8 cellular contexts compared by ENCODE assay signal in genomic region chr6:110053395-110054240, GRCh38.
DNase-seq lines count a peak whose midpoint lies in the region; ATAC-seq and TF ChIP-seq lines count a peak whose summit lies in the region.

No MANE protein-coding gene starts in this region.

- no peak overlapping the region for H3K9ac ChIP-seq in PC-3 (ENCODE audit: low read length)

- H3K27ac ChIP-seq in PC-3 (ENCODE audit: low read length) = no peak overlapping the region

- in situ Hi-C loops in Caki2 (cut with HindIII; ENCODE audit: low pct_unique_long_range_greater_than_20kb, low sequenced_read_pairs) = loop anchor here (25.0 kb wide), 1 partner anchor 341 kb away; no protein-coding TSS in a partner anchor

- H3K4me1 ChIP-seq in PC-3 (ENCODE audit: insufficient read depth, low read length) = no peaks in the 10 kb centered on the region

- H4K20me1 ChIP-seq in PC-3 (ENCODE audit: low read length) = no peaks in the 10 kb centered on the region

- H3K4me3 Mint-ChIP-seq in effector memory CD8-positive, alpha-beta T cell = no peak overlapping the region

- H2AFZ ChIP-seq in PC-3 (ENCODE audit: low read length) = peak overlapping the region; percentile 41; the same call in 1 of the 2 replicates

- no peaks in the 10 kb centered on the region for H3K9me3 Mint-ChIP-seq in effector memory CD8-positive, alpha-beta T cell

- no peaks in the 10 kb centered on the region for H3F3A ChIP-seq in PC-3 (ENCODE audit: low read length, unreplicated experiment)

- CTCF ChIA-PET in PC-3 (lab: Charles Lee) = interaction anchor here (0.5 to 0.8 kb wide), 3 partner anchors 14 to 26 kb away, joined by 3 to 9 read pairs (median 4); no protein-coding TSS in a partner anchor

- TF ChIP-seq CTCF in PC-3 (conservative IDR thresholded peaks at IDR 0.05; ENCODE audit: low read depth, low read length) = peak; percentile 76

- TF ChIP-seq POLR2A in erythroblast (IDR thresholded peaks at IDR 0.05; ENCODE audit: low read length) = no peak

- H3K79me2 ChIP-seq in PC-3 (ENCODE audit: low read length) = no peaks in the 10 kb centered on the region

- peak; percentile 22 for DNase-seq in Caki2 (ENCODE audit: low read depth)
- DNase-seq in HS-27A (ENCODE audit: low read depth) = peak; percentile 39
- DNase-seq in PC-3 = peak; percentile 46
- DNase-seq in erythroblast (lab: John Stamatoyannopoulos, UW) = peak; percentile 21 to 52
- DNase-seq in myocyte (ENCODE audit: low read depth) = peak; percentile 63
- DNase-seq in activated gamma-delta T cell (lab: John Stamatoyannopoulos, UW) = no peak
- DNase-seq in effector memory CD8-positive, alpha-beta T cell = no peak

- no peak overlapping the region for H3K4me3 ChIP-seq in PC-3 (ENCODE audit: low read length)

- peak overlapping the region; percentile 30; the same call in 1 of the 2 replicates for H3K4me2 ChIP-seq in PC-3 (ENCODE audit: low read length)

- no peaks in the 10 kb centered on the region for H3K4me1 Mint-ChIP-seq in effector memory CD8-positive, alpha-beta T cell (ENCODE audit: low read depth in 2 of 2)

- ATAC-seq in PC-3 (peak; percentile 79), HG02588 (IDR thresholded peaks at IDR 0.05; ENCODE audit: unreplicated experiment) (no peak)
- no peak for ATAC-seq in effector memory CD8-positive, alpha-beta T cell (replicated peaks)

- no peak overlapping the region for H3K27ac Mint-ChIP-seq in effector memory CD8-positive, alpha-beta T cell

- H3K9me2 ChIP-seq in PC-3 (replicated peaks; ENCODE audit: low read length) = no peaks in the 10 kb centered on the region

- no TSS peak for BruUV-seq in PC-3 (replicated peaks; lab: Mats Ljungman, UMichigan)

- H3K27me3 ChIP-seq in PC-3 (ENCODE audit: low read length) = peaks cover 16% of the 10 kb centered on the region; the same call in 1 of the 2 replicates

- no peaks in the 10 kb centered on the region for H3K36me3 ChIP-seq in PC-3 (ENCODE audit: low read depth, low read length)

- POLR2A ChIA-PET in PC-3 (lab: Charles Lee; ENCODE audit: unreplicated experiment) = no interaction called here

- H3K36me3 Mint-ChIP-seq in effector memory CD8-positive, alpha-beta T cell (ENCODE audit: insufficient read depth) = no peaks in the 10 kb centered on the region

- H3K27me3 Mint-ChIP-seq in effector memory CD8-positive, alpha-beta T cell = peaks cover 34 to 73% of the 10 kb centered on the region in 2 donors

- intact Hi-C loops in PC-3 (cut with micrococcal nuclease) = loop anchor here (1.0 kb wide), 2 partner anchors 348 to 526 kb away; no protein-coding TSS in a partner anchor

- no peaks in the 10 kb centered on the region for H3K9me3 ChIP-seq in PC-3 (ENCODE audit: low read length)

Comparison
In these comparisons a context has a peak if more than half of its experiments do, and no peak if none do; other contexts are left out.
1. DNase-seq: peak in Caki2 (single experiment), HS-27A (single experiment), PC-3 (single experiment), erythroblast (2 of 2) and myocyte (single experiment); none in activated gamma-delta T cell (single experiment) and effector memory CD8-positive, alpha-beta T cell (0 of 3).